Comparison of ENCODE assay signal across 8 cellular contexts in the genomic region with DNA sequence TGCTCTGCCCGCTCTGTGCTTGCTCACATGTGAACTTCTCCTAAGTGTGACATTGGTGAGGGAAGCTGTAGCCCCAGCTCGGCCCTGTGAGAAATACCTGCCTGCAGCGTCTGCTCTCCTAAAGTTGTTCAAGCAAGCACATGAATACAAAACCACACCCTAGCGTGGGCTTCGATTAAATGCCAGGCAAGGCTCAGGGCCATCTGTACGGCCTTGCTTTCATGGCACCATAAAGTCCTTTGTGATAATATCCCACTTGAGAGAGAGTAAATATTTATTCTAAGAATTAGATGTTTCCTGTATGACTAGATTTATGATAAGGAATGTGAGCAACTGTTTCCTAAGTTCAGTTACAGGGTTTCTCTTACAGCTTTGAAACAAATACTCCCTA.
DNase-seq lines count a peak whose midpoint lies in the region; ATAC-seq and TF ChIP-seq lines count a peak whose summit lies in the region.

No MANE protein-coding gene starts in this region.

- ATAC-seq in HG03108 (IDR thresholded peaks at IDR 0.05; ENCODE audit: unreplicated experiment) (peak; percentile 49), GM21786 (IDR thresholded peaks at IDR 0.05; ENCODE audit: unreplicated experiment) (no peak)

- DNase-seq in SHP77 (lab: John Stamatoyannopoulos, UW) (peak; percentile 86 to 87), dermis blood vessel endothelial cell (peak; percentile 66), DMS114 treated with DMSO at 0.1 percent for 48 hours (lab: John Stamatoyannopoulos, UW; ENCODE audit: unreplicated experiment) (no peak), UCSD-AML1 (lab: John Stamatoyannopoulos, UW; ENCODE audit: unreplicated experiment) (no peak), HK-2 (ENCODE audit: unreplicated experiment) (no peak)

- H3K27ac Mint-ChIP-seq in nephron = peak overlapping the region in 2 of 3 experiments; percentile 13 to 14

- no peak for TF ChIP-seq CTCF in nephron (IDR thresholded peaks at IDR 0.05; ENCODE audit: unreplicated experiment in 3 of 3)

- H3K4me1 Mint-ChIP-seq in nephron = peaks cover 46% of the 10 kb centered on the region

- H3K27me3 Mint-ChIP-seq in nephron (ENCODE audit: low read depth) = peaks cover 3% of the 10 kb centered on the region

- H3K36me3 Mint-ChIP-seq in nephron (ENCODE audit: low read depth) = no peaks in the 10 kb centered on the region

- H3K4me3 Mint-ChIP-seq in nephron = no peak overlapping the region

- no peaks in the 10 kb centered on the region for H3K9me3 Mint-ChIP-seq in nephron

Comparison
In these comparisons a context has a peak if more than half of its experiments do, and no peak if none do; other contexts are left out.
1. DNase-seq: peak in SHP77 (2 of 2) and dermis blood vessel endothelial cell (single experiment); none in DMS114 treated with DMSO at 0.1 percent for 48 hours (single experiment), UCSD-AML1 (single experiment) and HK-2 (single experiment).